In genomic region chr3:197186887-197187588, GRCh38 we compare ENCODE assay signal across 8 cellular contexts.
A peak's percentile ranks its signal among the peaks of the same experiment; 100 is the strongest.
DNase-seq lines count a peak whose midpoint lies in the region; ATAC-seq and TF ChIP-seq lines count a peak whose summit lies in the region.

No MANE protein-coding gene starts in this region.

- peak; percentile 84 for TF ChIP-seq CTCF in cardiac muscle cell (IDR thresholded peaks at IDR 0.05; ENCODE audit: low read depth, low read length)
- peak; percentile 90 for TF ChIP-seq CTCF in activated CD8-positive, alpha-beta T cell treated with anti-CD3 and anti-CD28 coated beads for 36 hours (IDR thresholded peaks at IDR 0.05)
- peak; percentile 88 for TF ChIP-seq CTCF in psoas muscle (IDR thresholded peaks at IDR 0.05)

- H3K36me3 ChIP-seq in cardiac muscle cell (no peaks in the 10 kb centered on the region), psoas muscle (ENCODE audit: insufficient read depth in 1 of 2, low read depth in 1 of 2) (no peaks in the 10 kb centered on the region)

- H3K4me3 Mint-ChIP-seq in activated CD8-positive, alpha-beta T cell treated with anti-CD3 and anti-CD28 coated beads for 36 hours: no peak overlapping the region

- POLR2A ChIA-PET in activated CD8-positive, alpha-beta T cell treated with anti-CD3 and anti-CD28 coated beads for 36 hours (lab: Charles Lee): interaction anchor here (1.0 kb wide), 1 partner anchor 13 kb away, joined by 3 read pairs; no protein-coding TSS in a partner anchor

- H3K4me3 ChIP-seq in cardiac muscle cell: no peak overlapping the region
- no peak overlapping the region for H3K4me3 ChIP-seq in psoas muscle

- ATAC-seq in HG02852 (IDR thresholded peaks at IDR 0.05; ENCODE audit: unreplicated experiment): peak; percentile 45
- peak; percentile 77 for ATAC-seq in activated CD8-positive, alpha-beta T cell treated with anti-CD3 and anti-CD28 coated beads for 36 hours
- ATAC-seq in psoas muscle: peak; percentile 39 to 76 (median 70)

- 77 to 87% (median 87%) methylated on average over 1 of the region's 1 CpG for WGBS in psoas muscle, 3 donors

- DNase-seq in cardiac muscle cell (ENCODE audit: low read depth in 1 of 2, low spot score in 1 of 2): peak; percentile 57 to 75
- DNase-seq in cardiac septum (ENCODE audit: low spot score): no peak
- DNase-seq in NCI-H2227 treated with DMSO at 0.1 percent for 48 hours (lab: John Stamatoyannopoulos, UW): peak; percentile 63
- peak; percentile 22 for DNase-seq in activated CD8-positive, alpha-beta T cell treated with anti-CD3 and anti-CD28 coated beads for 36 hours
- peak; percentile 56 for DNase-seq in globus pallidus (ENCODE audit: low spot score)
- DNase-seq in psoas muscle: no peak
- no peak for DNase-seq in occipital lobe (lab: John Stamatoyannopoulos, UW)

- H3K27me3 Mint-ChIP-seq in activated CD8-positive, alpha-beta T cell treated with anti-CD3 and anti-CD28 coated beads for 36 hours: no peaks in the 10 kb centered on the region

- no peaks in the 10 kb centered on the region for H3K9me3 Mint-ChIP-seq in activated CD8-positive, alpha-beta T cell treated with anti-CD3 and anti-CD28 coated beads for 36 hours

- H3K27ac ChIP-seq in cardiac muscle cell (no peak overlapping the region), psoas muscle (no peak overlapping the region)

- H3K27me3 ChIP-seq in cardiac muscle cell (no peaks in the 10 kb centered on the region), psoas muscle (ENCODE audit: insufficient read depth in 3 of 3, low read length in 2 of 3) (no peaks in the 10 kb centered on the region)

- CTCF ChIA-PET in activated CD8-positive, alpha-beta T cell treated with anti-CD3 and anti-CD28 coated beads for 36 hours (lab: Charles Lee): interaction anchor here (0.6 to 3.3 kb wide), 23 partner anchors 8 to 349 kb away, joined by 3 to 8 read pairs (median 4); no protein-coding TSS in a partner anchor

- H3K36me3 Mint-ChIP-seq in activated CD8-positive, alpha-beta T cell treated with anti-CD3 and anti-CD28 coated beads for 36 hours (ENCODE audit: low read depth): no peaks in the 10 kb centered on the region

- no peak overlapping the region for H3K27ac Mint-ChIP-seq in activated CD8-positive, alpha-beta T cell treated with anti-CD3 and anti-CD28 coated beads for 36 hours

- H3K9me3 ChIP-seq in cardiac muscle cell (ENCODE audit: low read depth) (no peaks in the 10 kb centered on the region), psoas muscle (no peaks in the 10 kb centered on the region)

- peaks cover 9% of the 10 kb centered on the region for H3K4me1 Mint-ChIP-seq in activated CD8-positive, alpha-beta T cell treated with anti-CD3 and anti-CD28 coated beads for 36 hours (ENCODE audit: low read depth)

- intact Hi-C loops in cardiac septum (cut with DNase I): loop anchor here (2.0 to 5.0 kb wide), 2 partner anchors 184 to 210 kb away; no protein-coding TSS in a partner anchor
- intact Hi-C loops in activated CD8-positive, alpha-beta T cell treated with anti-CD3 and anti-CD28 coated beads for 36 hours (cut with micrococcal nuclease): no loop called here
- intact Hi-C loops in psoas muscle (cut with DNase I): loop anchor here (1.0 to 5.0 kb wide), 3 partner anchors 185 to 208 kb away; no protein-coding TSS in a partner anchor

- no peaks in the 10 kb centered on the region for H3K4me1 ChIP-seq in cardiac muscle cell (ENCODE audit: low read depth)
- peaks cover 18% of the 10 kb centered on the region for H3K4me1 ChIP-seq in psoas muscle

Comparison
In these comparisons a context has a peak if more than half of its experiments do, and no peak if none do; other contexts are left out.
1. DNase-seq: peak in cardiac muscle cell (2 of 2), NCI-H2227 treated with DMSO at 0.1 percent for 48 hours (single experiment), activated CD8-positive, alpha-beta T cell treated with anti-CD3 and anti-CD28 coated beads for 36 hours (single experiment) and globus pallidus (single experiment); none in cardiac septum (single experiment), psoas muscle (0 of 2) and occipital lobe (single experiment).
2. Peak in every context shown above with its lines, with median percentiles within 50 percentile points of each other: CTCF ChIP-seq and ATAC-seq.